23 cellular contexts compared by ENCODE assay signal in the genomic region with DNA sequence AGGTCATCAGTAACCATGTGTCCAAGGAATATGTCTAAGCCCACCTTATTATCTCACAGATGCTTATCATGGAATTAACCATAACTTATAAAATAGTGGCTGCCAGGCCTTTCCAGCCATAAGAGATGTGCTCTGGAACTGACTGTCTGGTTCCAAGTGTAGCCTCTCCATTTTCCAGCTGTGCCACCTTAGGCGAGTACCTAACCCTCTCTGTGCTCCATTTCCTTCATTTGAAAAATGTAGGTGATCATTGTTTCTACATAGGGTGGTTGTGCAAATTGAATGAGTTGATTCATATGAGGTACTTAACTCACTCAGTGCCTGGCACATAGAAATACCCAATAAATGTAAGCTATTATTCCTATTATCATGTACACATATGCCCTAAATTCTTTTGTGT.
DNase-seq lines count a peak whose midpoint lies in the region; ATAC-seq, FAIRE-seq and TF ChIP-seq lines count a peak whose summit lies in the region.
"Had no signal": no experiment of that assay in that cellular context is flagged by ENCODE, and none has a peak within 500 bp of the region (broad histone marks: within the 10 kb centered on the region; RNA-seq: fewer than 3 reads in every experiment).

No MANE protein-coding gene starts in this region.

- no peak for ATAC-seq in K562
- ATAC-seq in foreskin keratinocyte, result no peak
- ATAC-seq in HG02588 (IDR thresholded peaks at IDR 0.05; ENCODE audit: unreplicated experiment), result no peak
- ATAC-seq: A549, HCT116, HepG2 had no signal

- no peaks in the 10 kb centered on the region for H3K9me3 ChIP-seq in mammary epithelial cell (replicated peaks; ENCODE audit: insufficient read depth, low read length)
- H3K9me3 ChIP-seq in K562 (replicated peaks; ENCODE audit: control insufficient read depth, insufficient read depth, low read depth, low read length), result no peaks in the 10 kb centered on the region
- H3K9me3 ChIP-seq: A549, Caco-2 had no signal

- H3K4me3 ChIP-seq in mammary epithelial cell (replicated peaks in 1 of 3; ENCODE audit: insufficient read depth in 1 of 3, low read depth in 2 of 3, low read length in 3 of 3) (no peak overlapping the region), K562 (no peak overlapping the region)
- H3K4me3 ChIP-seq: A549 had no signal

- no peak for TF ChIP-seq POLR2A in K562 (conservative IDR thresholded peaks at IDR 0.05)

- intact Hi-C loops in mammary epithelial cell (cut with micrococcal nuclease), result no loop called here
- intact Hi-C loops in MCF 10A (cut with micrococcal nuclease), result no loop called here
- intact Hi-C loops in K562 (cut with micrococcal nuclease), result no loop called here

- H3K27ac Mint-ChIP-seq in MCF 10A (ENCODE audit: low read depth, unreplicated experiment), result no peak overlapping the region
- H3K27ac Mint-ChIP-seq: CD4-positive, alpha-beta T cell; IgD-negative memory B cell had no signal

- no peak for TF ChIP-seq RAD21 in K562 (CRISPR knock-in tag; conservative IDR thresholded peaks at IDR 0.05 in 1 of 2, IDR thresholded peaks at IDR 0.05 in 1 of 2)

- no TSS peak for BruUV-seq in mammary epithelial cell (replicated peaks; lab: Mats Ljungman, UMichigan)
- BruUV-seq in MCF 10A (replicated peaks; lab: Mats Ljungman, UMichigan), result no TSS peak
- BruUV-seq in K562 (replicated peaks; lab: Mats Ljungman, UMichigan), result no TSS peak

- H3K4me3 Mint-ChIP-seq in MCF 10A (ENCODE audit: unreplicated experiment), result no peak overlapping the region
- H3K4me3 Mint-ChIP-seq: CD4-positive, alpha-beta T cell; IgD-negative memory B cell had no signal

- no peaks in the 10 kb centered on the region for H3K27me3 Mint-ChIP-seq in MCF 10A (ENCODE audit: insufficient read depth, unreplicated experiment)
- H3K27me3 Mint-ChIP-seq: CD4-positive, alpha-beta T cell had no signal

- dilution Hi-C loops in mammary epithelial cell (cut with HindIII; ENCODE audit: low sequenced_read_pairs), result no loop called here

- no peaks in the 10 kb centered on the region for H3K36me3 ChIP-seq in mammary epithelial cell (ENCODE audit: insufficient read depth, low read length)
- H3K36me3 ChIP-seq in K562 (ENCODE audit: control insufficient read depth, insufficient read depth, low read length), result no peaks in the 10 kb centered on the region

- H3K27ac ChIP-seq in mammary epithelial cell (ENCODE audit: insufficient read depth, low read depth, low read length) (peak overlapping the region; percentile 99), K562 (ENCODE audit: extremely low read depth, low read depth, low read length) (no peak overlapping the region), foreskin keratinocyte (peak overlapping the region; percentile 83)
- H3K27ac ChIP-seq: 22Rv1, A549, C4-2B had no signal

- CTCF ChIA-PET in mammary epithelial cell (lab: Charles Lee; ENCODE audit: low non-redundant PET) (no interaction called here), MCF 10A (lab: Yijun Ruan, JAX) (interaction anchor here (1.0 to 2.9 kb wide), 2 partner anchors 50 to 122 kb away, joined by 3 to 7 read pairs; no protein-coding TSS in a partner anchor), K562 (lab: Yijun Ruan, JAX; ENCODE audit: low intra/inter-chr PET ratio) (no interaction called here)

- H3K4me1 Mint-ChIP-seq in MCF 10A (ENCODE audit: insufficient read depth, unreplicated experiment), result peaks cover 44% of the 10 kb centered on the region

- WGBS in mammary epithelial cell (ENCODE audit: low coverage, missing lambda C conversion rate), result 92% methylated on average over 1 of the region's 1 CpG
- 89% methylated on average over 1 of the region's 1 CpG for WGBS in K562 (ENCODE audit: insufficient coverage, low coverage, missing lambda C conversion rate)

- peaks cover 51% of the 10 kb centered on the region for H3K4me1 ChIP-seq in mammary epithelial cell (ENCODE audit: insufficient read depth, low read length)
- peaks cover 31 to 44% of the 10 kb centered on the region in 2 experiments for H3K4me1 ChIP-seq in K562 (replicated peaks in 1 of 2; ENCODE audit: control insufficient read depth in 2 of 2, insufficient read depth in 2 of 2, low read length in 2 of 2)
- H3K4me1 ChIP-seq in foreskin keratinocyte, result peaks cover 44% of the 10 kb centered on the region
- H3K4me1 ChIP-seq: Caco-2 had no signal

- H4K20me1 ChIP-seq in mammary epithelial cell (ENCODE audit: insufficient read depth, low read length) (no peaks in the 10 kb centered on the region), K562 (replicated peaks; ENCODE audit: control insufficient read depth, insufficient read depth, low read length) (no peaks in the 10 kb centered on the region)

- no peak for TF ChIP-seq CTCF in mammary epithelial cell (conservative IDR thresholded peaks at IDR 0.05 in 1 of 2, IDR thresholded peaks at IDR 0.05 in 1 of 2; ENCODE audit: extremely low read depth in 1 of 2, insufficient read depth in 1 of 2, low read depth in 1 of 2, low read length in 2 of 2)
- TF ChIP-seq CTCF in MCF 10A (IDR thresholded peaks at IDR 0.05; ENCODE audit: unreplicated experiment), result no peak
- TF ChIP-seq CTCF in K562 (IDR thresholded peaks at IDR 0.05 in 2 of 3, conservative IDR thresholded peaks at IDR 0.05 in 1 of 3; ENCODE audit: insufficient read depth in 2 of 3, low read depth in 1 of 3, low read length in 3 of 3), result no peak
- TF ChIP-seq CTCF in foreskin keratinocyte (conservative IDR thresholded peaks at IDR 0.05), result no peak

- TF ChIP-seq EP300 in K562 (IDR thresholded peaks at IDR 0.05; ENCODE audit: low read length), result no peak

- in situ Hi-C loops in mammary epithelial cell (cut with MboI; ENCODE audit: low sequenced_read_pairs in 2 of 2) (no loop called here), K562 (cut with MboI) (no loop called here), G401 (cut with HindIII; ENCODE audit: low sequenced_read_pairs) (no loop called here)

- H3K9me1 ChIP-seq in K562 (ENCODE audit: control insufficient read depth, insufficient read depth, low read length), result no peaks in the 10 kb centered on the region

- H3K9me3 Mint-ChIP-seq in MCF 10A (ENCODE audit: unreplicated experiment), result no peaks in the 10 kb centered on the region
- H3K9me3 Mint-ChIP-seq: CD4-positive, alpha-beta T cell; IgD-negative memory B cell had no signal

- no peaks in the 10 kb centered on the region for H3K27me3 ChIP-seq in mammary epithelial cell (ENCODE audit: insufficient read depth, low read length)
- H3K27me3 ChIP-seq in K562 (ENCODE audit: control insufficient read depth in 2 of 2, insufficient read depth in 2 of 2, low read length in 2 of 2), result no peaks in the 10 kb centered on the region
- H3K27me3 ChIP-seq in foreskin keratinocyte, result no peaks in the 10 kb centered on the region

- no peak overlapping the region for H2AFZ ChIP-seq in mammary epithelial cell (ENCODE audit: low read depth, low read length)
- no peak overlapping the region for H2AFZ ChIP-seq in K562 (ENCODE audit: low read depth, low read length)

- H3K9ac ChIP-seq in mammary epithelial cell (ENCODE audit: insufficient read depth, low read length) (no peak overlapping the region), K562 (ENCODE audit: insufficient read depth in 1 of 2, low read depth in 2 of 2, low read length in 2 of 2) (no peak overlapping the region)

- no peak for FAIRE-seq in K562 (lab: Jason Lieb, UNC)
- peak; percentile 9 for FAIRE-seq in urothelium cell line (lab: Jason Lieb, UNC)
- FAIRE-seq: A549, D721Med, GM12892, GM18507, HepG2 had no signal

- no peaks in the 10 kb centered on the region for H3K79me2 ChIP-seq in mammary epithelial cell (ENCODE audit: insufficient read depth, low read length)
- no peaks in the 10 kb centered on the region for H3K79me2 ChIP-seq in K562 (ENCODE audit: control insufficient read depth, insufficient read depth, low read length)

- H3K36me3 Mint-ChIP-seq in MCF 10A (ENCODE audit: insufficient read depth, unreplicated experiment), result peaks cover 12% of the 10 kb centered on the region
- H3K36me3 Mint-ChIP-seq: IgD-negative memory B cell had no signal

- DNase-seq in mammary epithelial cell (no peak), MCF 10A (ENCODE audit: unreplicated experiment) (no peak), K562 (ENCODE audit: extremely low read depth in 1 of 4, low spot score in 3 of 4) (no peak), foreskin keratinocyte (peak in 1 of 2 donors; percentile 60), urothelium cell line (ENCODE audit: low spot score) (no peak), NCI-H1436 treated with DMSO at 0.1 percent for 48 hours (lab: John Stamatoyannopoulos, UW) (no peak), G401 (ENCODE audit: low spot score) (no peak)
- DNase-seq: Caco-2; CD4-positive, alpha-beta T cell; GDM1; GOT3; H7; KG1 had no signal

- POLR2A ChIA-PET in MCF 10A (lab: Yijun Ruan, JAX) (interaction anchor here (0.9 to 9.0 kb wide), 8 partner anchors 12 to 121 kb away, joined by 3 to 282 read pairs (median 70); partner anchors contain the start of gene PPP1R14C), K562 (lab: Yijun Ruan, JAX) (interaction anchor here (1.4 to 1.5 kb wide), 2 partner anchors 11 to 24 kb away, joined by 3 to 6 read pairs; no protein-coding TSS in a partner anchor)

- peak overlapping the region; percentile 6 for H3K4me2 ChIP-seq in mammary epithelial cell (ENCODE audit: insufficient read depth, low read depth, low read length)
- no peak overlapping the region for H3K4me2 ChIP-seq in K562 (ENCODE audit: insufficient read depth, low read length)
- H3K4me2 ChIP-seq: A549 had no signal

TF ChIP-seq in K562, 482 proteins besides CTCF, POLR2A, EP300 and RAD21:
- TF ChIP-seq RCOR1 (IDR thresholded peaks at IDR 0.05; ENCODE audit: borderline replicate concordance in 1 of 2, low read depth in 2 of 2, low read length in 2 of 2) (0 out of 4 replicates have a peak, but pooled peaks of 1 of the 2 experiments have one; percentile 12), BCOR (IDR thresholded peaks at IDR 0.05) (peak; percentile 83), ZFP36 (IDR thresholded peaks at IDR 0.05; ENCODE audit: low read depth, low read length, partially characterized antibody) (peak; percentile 85), NONO (IDR thresholded peaks at IDR 0.05; ENCODE audit: low read depth in 2 of 2, low read length in 1 of 2) (no peak), ZC3H8 (IDR thresholded peaks at IDR 0.05) (no peak), KDM1A (IDR thresholded peaks at IDR 0.05) (peak in 1 of 2 experiments; percentile 68; a peak in 1 of 4 replicates), MCM7 (IDR thresholded peaks at IDR 0.05) (no peak), RBM25 (IDR thresholded peaks at IDR 0.05; ENCODE audit: low read depth, low read length, severe bottlenecking) (peak; percentile 74)
